Comparison of ENCODE assay signal across 17 cellular contexts in the genomic region with DNA sequence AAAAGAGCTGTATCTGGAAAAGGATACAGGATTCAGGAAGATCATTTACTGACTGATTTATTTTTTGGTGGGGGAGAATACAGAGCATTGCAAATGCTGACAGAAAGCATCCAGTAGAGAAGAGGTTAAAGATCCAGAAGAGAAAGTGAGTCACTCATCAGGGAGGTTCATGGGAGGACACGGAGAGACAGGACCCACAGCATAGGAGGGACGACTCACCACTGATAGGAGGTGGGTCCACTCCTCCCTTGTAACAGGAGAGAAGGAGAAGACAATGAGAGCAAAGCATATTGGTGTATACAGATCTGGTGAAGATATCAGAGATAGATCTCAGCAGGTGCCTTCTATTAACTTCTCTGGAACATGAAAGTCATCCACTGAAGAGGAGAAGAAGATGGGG.
A peak's percentile ranks its signal among the peaks of the same experiment; 100 is the strongest.
DNase-seq lines count a peak whose midpoint lies in the region; ATAC-seq, FAIRE-seq and TF ChIP-seq lines count a peak whose summit lies in the region.
"Had no signal": no experiment of that assay in that cellular context is flagged by ENCODE, and none has a peak within 500 bp of the region (broad histone marks: within the 10 kb centered on the region; RNA-seq: fewer than 3 reads in every experiment).

No MANE protein-coding gene starts in this region.

- no peaks in the 10 kb centered on the region for H3K9me3 ChIP-seq in DND-41 (ENCODE audit: insufficient read depth, low read length, severe bottlenecking)
- no peaks in the 10 kb centered on the region for H3K9me3 ChIP-seq in mucosa of descending colon
- H3K9me3 ChIP-seq: BE2C, Caco-2, HAP-1 had no signal

- no peaks in the 10 kb centered on the region for H4K20me1 ChIP-seq in DND-41 (ENCODE audit: insufficient read depth, low read length)

- no peaks in the 10 kb centered on the region for H3K9me3 Mint-ChIP-seq in WTC11

- H3K79me2 ChIP-seq in DND-41 (ENCODE audit: insufficient read depth, low read length), result no peaks in the 10 kb centered on the region

- no peak overlapping the region for H2AFZ ChIP-seq in DND-41 (ENCODE audit: low read depth, low read length)
- H2AFZ ChIP-seq: GM23248 had no signal

- no peak overlapping the region for H3K27ac ChIP-seq in DND-41 (ENCODE audit: low read length)
- H3K27ac ChIP-seq: GM23248 had no signal

- CTCF ChIA-PET in WTC11 (lab: Charles Lee), result no interaction called here

- ATAC-seq in DND-41 (ENCODE audit: insufficient read depth, low read depth), result peak; percentile 47; the same call in 1 of the 3 replicates
- ATAC-seq in WTC11, result no peak
- ATAC-seq in mucosa of descending colon, result no peak

- DNase-seq in DND-41, result no peak
- peak; percentile 5 for DNase-seq in bronchial epithelial cell (ENCODE audit: low read depth)
- peak; percentile 9 for DNase-seq in kidney glomerular epithelial cell (lab: John Stamatoyannopoulos, UW)
- no peak for DNase-seq in GM03348 (ENCODE audit: low spot score)
- no peak for DNase-seq in WTC11 (ENCODE audit: low spot score)
- DNase-seq in mucosa of descending colon, result no peak
- DNase-seq: BE2C; C1 segment of cervical spinal cord; Caco-2; CD4-positive, CD25-positive, alpha-beta regulatory T cell; CD8-positive, alpha-beta memory T cell; GDM1; GM23248 had no signal

- H3K27ac Mint-ChIP-seq in WTC11, result no peak overlapping the region
- H3K27ac Mint-ChIP-seq: CD4-positive, CD25-positive, alpha-beta regulatory T cell; CD8-positive, alpha-beta memory T cell had no signal

- H3K4me3 ChIP-seq in DND-41 (ENCODE audit: low read depth in 1 of 2, low read length in 2 of 2), result no peak overlapping the region
- H3K4me3 ChIP-seq in bronchial epithelial cell (ENCODE audit: low read depth, low read length), result no peak overlapping the region
- H3K4me3 ChIP-seq in mucosa of descending colon, result no peak overlapping the region
- H3K4me3 ChIP-seq: GM23248, HAP-1 had no signal

- H3K36me3 Mint-ChIP-seq in WTC11, result no peaks in the 10 kb centered on the region
- H3K36me3 Mint-ChIP-seq: CD4-positive, CD25-positive, alpha-beta regulatory T cell; CD8-positive, alpha-beta memory T cell had no signal

- no peaks in the 10 kb centered on the region for H3K36me3 ChIP-seq in DND-41 (ENCODE audit: insufficient read depth, low read length)
- H3K36me3 ChIP-seq in bronchial epithelial cell (ENCODE audit: control insufficient read depth, insufficient read depth, low read length), result no peaks in the 10 kb centered on the region
- H3K36me3 ChIP-seq in mucosa of descending colon (ENCODE audit: low read depth), result no peaks in the 10 kb centered on the region
- H3K36me3 ChIP-seq: BE2C, HAP-1 had no signal

- POLR2A ChIA-PET in WTC11 (lab: Charles Lee), result no interaction called here

- peaks cover 18% of the 10 kb centered on the region for H3K4me1 Mint-ChIP-seq in WTC11
- H3K4me1 Mint-ChIP-seq: CD4-positive, CD25-positive, alpha-beta regulatory T cell; CD8-positive, alpha-beta memory T cell had no signal

- no peak overlapping the region for H3K4me2 ChIP-seq in DND-41 (ENCODE audit: insufficient read depth, low read length)

- H3K4me3 Mint-ChIP-seq in WTC11, result no peak overlapping the region
- H3K4me3 Mint-ChIP-seq: CD4-positive, CD25-positive, alpha-beta regulatory T cell; CD8-positive, alpha-beta memory T cell had no signal

- H3K27me3 Mint-ChIP-seq in WTC11 (ENCODE audit: low read depth), result no peaks in the 10 kb centered on the region
- H3K27me3 Mint-ChIP-seq: CD4-positive, CD25-positive, alpha-beta regulatory T cell; CD8-positive, alpha-beta memory T cell had no signal

- no peaks in the 10 kb centered on the region for H3K27me3 ChIP-seq in DND-41 (ENCODE audit: insufficient read depth, low read length, poor library complexity)
- H3K27me3 ChIP-seq in bronchial epithelial cell (ENCODE audit: control insufficient read depth, insufficient read depth, low read length), result no peaks in the 10 kb centered on the region
- H3K27me3 ChIP-seq: BE2C had no signal

- H3K4me1 ChIP-seq in DND-41 (ENCODE audit: insufficient read depth, low read length), result no peaks in the 10 kb centered on the region
- H3K4me1 ChIP-seq in mucosa of descending colon (ENCODE audit: low read depth), result no peaks in the 10 kb centered on the region
- H3K4me1 ChIP-seq: BE2C, Caco-2 had no signal

- no peak for FAIRE-seq in bronchial epithelial cell (lab: Jason Lieb, UNC)
- FAIRE-seq: D721Med, GM12892, GM18507 had no signal

- H3K9ac ChIP-seq in DND-41 (ENCODE audit: low read depth, low read length), result no peak overlapping the region
- H3K9ac ChIP-seq: GM23248 had no signal

- intact Hi-C loops in mucosa of descending colon (cut with DNase I, micrococcal nuclease), result no loop called here

- TF ChIP-seq CTCF in DND-41 (IDR thresholded peaks at IDR 0.05; ENCODE audit: borderline replicate concordance, extremely low read depth, low read length, poor library complexity, severe bottlenecking) (no peak), bronchial epithelial cell (IDR thresholded peaks at IDR 0.05; ENCODE audit: insufficient read depth, low read length, severe bottlenecking) (no peak), WTC11 (IDR thresholded peaks at IDR 0.05) (no peak), mucosa of descending colon (IDR thresholded peaks at IDR 0.05) (no peak)

TF ChIP-seq in WTC11, 78 proteins besides CTCF, POLR2A, EP300 and RAD21 (continues in another document):
- TF ChIP-seq USF2 (CRISPR knock-in tag; IDR thresholded peaks at IDR 0.05) (no peak), ATF1 (CRISPR knock-in tag; IDR thresholded peaks at IDR 0.05) (no peak), ZNF671 (CRISPR knock-in tag; IDR thresholded peaks at IDR 0.05) (no peak), SOX15 (CRISPR knock-in tag; IDR thresholded peaks at IDR 0.05) (no peak), SMAD4 (CRISPR knock-in tag; IDR thresholded peaks at IDR 0.05) (no peak), ZBTB21 (CRISPR knock-in tag; IDR thresholded peaks at IDR 0.05; ENCODE audit: borderline replicate concordance) (no peak), FOXP1 (CRISPR knock-in tag; IDR thresholded peaks at IDR 0.05; ENCODE audit: borderline replicate concordance) (no peak), GABPB1 (CRISPR knock-in tag; IDR thresholded peaks at IDR 0.05) (no peak), EMX1 (CRISPR knock-in tag; IDR thresholded peaks at IDR 0.05) (no peak), IRF1 (CRISPR knock-in tag; IDR thresholded peaks at IDR 0.05) (no peak), SP1 (CRISPR knock-in tag; conservative IDR thresholded peaks at IDR 0.05) (no peak), MYBL2 (CRISPR knock-in tag; IDR thresholded peaks at IDR 0.05) (no peak), ZNF512 (CRISPR knock-in tag; IDR thresholded peaks at IDR 0.05; ENCODE audit: borderline replicate concordance) (no peak), ZNF263 (CRISPR knock-in tag; IDR thresholded peaks at IDR 0.05; ENCODE audit: low read depth) (no peak)
- TF ChIP-seq, protein P1, sequence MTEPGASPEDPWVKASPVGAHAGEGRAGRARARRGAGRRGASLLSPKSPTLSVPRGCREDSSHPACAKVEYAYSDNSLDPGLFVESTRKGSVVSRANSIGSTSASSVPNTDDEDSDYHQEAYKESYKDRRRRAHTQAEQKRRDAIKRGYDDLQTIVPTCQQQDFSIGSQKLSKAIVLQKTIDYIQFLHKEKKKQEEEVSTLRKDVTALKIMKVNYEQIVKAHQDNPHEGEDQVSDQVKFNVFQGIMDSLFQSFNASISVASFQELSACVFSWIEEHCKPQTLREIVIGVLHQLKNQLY (CRISPR knock-in tag; IDR thresholded peaks at IDR 0.05), result no peak
- TF ChIP-seq, protein P2, sequence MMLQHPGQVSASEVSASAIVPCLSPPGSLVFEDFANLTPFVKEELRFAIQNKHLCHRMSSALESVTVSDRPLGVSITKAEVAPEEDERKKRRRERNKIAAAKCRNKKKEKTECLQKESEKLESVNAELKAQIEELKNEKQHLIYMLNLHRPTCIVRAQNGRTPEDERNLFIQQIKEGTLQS (CRISPR knock-in tag; conservative IDR thresholded peaks at IDR 0.05), result no peak

Comparison
In these comparisons a context has a peak if more than half of its experiments do, and no peak if none do; other contexts are left out.
1. DNase-seq: peak in bronchial epithelial cell (single experiment) and kidney glomerular epithelial cell (single experiment); none in DND-41 (single experiment), GM03348 (single experiment), WTC11 (single experiment) and mucosa of descending colon (0 of 3).